In the genomic region with DNA sequence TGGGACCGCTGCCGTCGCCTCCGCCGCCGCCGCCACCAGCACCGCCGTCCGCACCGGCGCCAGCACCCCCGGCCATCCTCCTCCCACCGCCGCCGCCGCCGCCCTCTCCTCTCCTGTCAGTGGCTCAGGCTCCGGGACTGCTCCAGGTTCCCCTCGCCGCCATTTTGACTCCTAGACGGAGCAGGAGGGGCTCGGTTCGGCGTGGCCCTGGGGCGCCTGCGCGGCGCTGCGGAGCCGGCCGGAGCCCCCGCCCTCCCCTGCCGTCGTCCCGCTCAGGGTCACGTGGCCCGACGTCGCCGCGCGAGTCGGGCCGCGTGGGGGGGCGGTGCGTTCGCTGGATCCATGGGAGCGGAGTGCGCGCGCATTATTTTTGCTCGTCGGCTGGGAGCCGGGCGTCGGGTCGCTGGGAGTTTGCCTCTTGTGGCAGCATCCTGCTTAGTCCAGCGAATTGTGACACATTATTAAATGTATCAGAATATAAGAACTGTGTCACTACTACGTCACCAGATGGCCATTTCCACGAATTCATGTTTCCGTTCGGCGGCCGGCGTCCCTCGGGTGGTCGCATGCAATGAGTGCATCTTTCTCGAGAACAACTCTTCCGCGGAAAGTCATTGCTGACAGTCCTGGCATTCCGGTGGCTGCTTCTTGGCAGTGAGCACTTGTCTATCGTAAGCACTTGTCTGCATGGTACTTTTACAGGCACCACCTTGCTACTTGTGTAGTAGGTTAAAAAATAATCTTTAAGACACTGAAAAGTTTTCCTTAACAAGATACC, we compare ENCODE assay signal across 8 cellular contexts. TPM values are rescaled to one million over a fixed set of nuclear protein-coding genes. Genes with fewer than 3 reads are reported as not detected.
A peak's percentile ranks its signal among the peaks of the same experiment; 100 is the strongest.
DNase-seq lines count a peak whose midpoint lies in the region; ATAC-seq, FAIRE-seq and TF ChIP-seq lines count a peak whose summit lies in the region.

Gene BTBD7 (minus strand): TSS at position 184 of the 778 bp plus-strand sequence. CDS start 36,985 bp downstream, outside the sequence.

- no peaks in the 10 kb centered on the region for H3K27me3 Mint-ChIP-seq in T-cell

- intact Hi-C loops in cardiac septum (cut with DNase I) (loop anchor here (1.0 kb wide), 1 partner anchor 126 kb away; the partner anchor contains the start of genes GON7 and UBR7), transverse colon (cut with DNase I; ENCODE audit: low total_unique reads) (no loop called here)

- H3K4me3 Mint-ChIP-seq in T-cell: peak within 1 kb of the TSS; percentile 91 to 94 (median 92)

- peak; percentile 79 for ATAC-seq in HG02852 (IDR thresholded peaks at IDR 0.05; ENCODE audit: unreplicated experiment)
- peak; percentile 93 to 97 (median 96) for ATAC-seq in T-cell (replicated peaks in 1 of 4)

- H3K4me1 Mint-ChIP-seq in T-cell: peaks cover 48 to 51% (median 50%) of the 10 kb centered on the region in 3 donors

- CTCF ChIA-PET in T-cell (lab: Charles Lee): no interaction called here

- no peaks in the 10 kb centered on the region for H3K9me3 ChIP-seq in transverse colon

- H3K4me3 ChIP-seq in transverse colon: peak within 1 kb of the TSS; percentile 75 to 96 (median 81)

- H3K9me3 Mint-ChIP-seq in T-cell: no peaks in the 10 kb centered on the region

- peak within 1 kb of the TSS; percentile 86 to 93 for H3K27ac Mint-ChIP-seq in T-cell

- no peaks in the 10 kb centered on the region for H3K36me3 Mint-ChIP-seq in T-cell

- 0% methylated on average over 70 to 74 of the region's 74 CpGs for WGBS in adipose tissue, 3 donors
- WGBS in transverse colon (ENCODE audit: low coverage in 1 of 2), 2 donors: 0 to 1% methylated on average over 2 to 54 of the region's 74 CpGs

- TF ChIP-seq EP300 in transverse colon (IDR thresholded peaks at IDR 0.05; ENCODE audit: low read depth): no peak

- peak within 1 kb of the TSS; percentile 83 for H3K27ac ChIP-seq in adipose tissue (ENCODE audit: low read depth, low read length)
- peak within 1 kb of the TSS; percentile 94 to 99 (median 98) for H3K27ac ChIP-seq in transverse colon

- no peaks in the 10 kb centered on the region for H3K36me3 ChIP-seq in transverse colon

- in situ Hi-C loops in transverse colon (cut with MboI; ENCODE audit: low pct_ligation_motif_present in 1 of 4, low pct_unique_long_range_greater_than_20kb in 1 of 4, low sequenced_read_pairs in 3 of 4): no loop called here

- TF ChIP-seq POLR2A in GM12892 (IDR thresholded peaks at IDR 0.05; ENCODE audit: low read depth, low read length): peak; percentile 67
- TF ChIP-seq POLR2A in transverse colon (IDR thresholded peaks at IDR 0.05): peak; percentile 32

- peak; percentile 94 for FAIRE-seq in GM12892 (lab: Jason Lieb, UNC)

- peak; percentile 91 for DNase-seq in GM12892 (ENCODE audit: insufficient read length)
- DNase-seq in NCI-H146 (lab: John Stamatoyannopoulos, UW): peak; percentile 89
- DNase-seq in T-cell: peak; percentile 88 to 97 (median 93)
- DNase-seq in cardiac septum (ENCODE audit: low spot score): peak; percentile 96
- peak; percentile 90 for DNase-seq in pons (ENCODE audit: low spot score)
- peak; percentile 97 for DNase-seq in transverse colon

- H3K27me3 ChIP-seq in transverse colon: no peaks in the 10 kb centered on the region

- POLR2A ChIA-PET in T-cell (lab: Charles Lee): no interaction called here

- TF ChIP-seq CTCF in transverse colon (IDR thresholded peaks at IDR 0.05): peak; percentile 14 to 60 (median 27)

- peaks cover 16 to 44% (median 33%) of the 10 kb centered on the region in 4 donors for H3K4me1 ChIP-seq in transverse colon

RNA-seq across cellular contexts. Expression of gene BTBD7, which starts in this region (rescaled TPM):
- polyA plus RNA-seq in GM12892 (2012; ENCODE audit: missing spikeins): 8.7 TPM
- 10 to 100 TPM; 21.6 to 26.1 (median 26.0) TPM for total RNA-seq in T-cell
- polyA plus RNA-seq in adipose tissue: 10 to 100 TPM in 1 of 3 donors, 1 to 10 TPM in 2; 4.4 to 10.0 (median 7.9) TPM
- 27.7 TPM for total RNA-seq in cardiac septum
- total RNA-seq in transverse colon: 10 to 100 TPM; 37.4 to 53.1 (median 44.8) TPM

Comparison
In these comparisons a context has a peak if more than half of its experiments do, and no peak if none do; other contexts are left out.
1. Peak in every context shown above with its lines: DNase-seq, ATAC-seq, H3K4me3 ChIP-seq and H3K27ac ChIP-seq.